Comparison of ENCODE assay signal across 8 cellular contexts in genomic region chrX:120310861-120311631, GRCh38. TPM values are rescaled to one million over a fixed set of nuclear protein-coding genes. Genes with fewer than 3 reads are reported as not detected.
DNase-seq lines count a peak whose midpoint lies in the region; ATAC-seq and TF ChIP-seq lines count a peak whose summit lies in the region.

Gene TMEM255A, minus strand, starts transcription at chrX:120311461. Its CDS starts 152 bp downstream, at chrX:120311309.

- H3K4me3 ChIP-seq in AG09309 (ENCODE audit: control insufficient read depth, low read depth, low read length) (peak within 1 kb of the TSS; percentile 4; the same call in 1 of the 2 replicates), WERI-Rb-1 (ENCODE audit: low read depth, low read length) (peak within 1 kb of the TSS; percentile 20)

- intact Hi-C loops in Right ventricle myocardium superior (cut with DNase I), result no loop called here

- peaks cover 78% of the 10 kb centered on the region for H3K27me3 Mint-ChIP-seq in progenitor cell of endocrine pancreas

- no peaks in the 10 kb centered on the region for H3K9me3 ChIP-seq in WERI-Rb-1 (ENCODE audit: severe bottlenecking)

- H3K4me3 Mint-ChIP-seq in progenitor cell of endocrine pancreas (ENCODE audit: low read depth), result peak within 1 kb of the TSS; percentile 61

- no peak within 1 kb of the TSS for H3K27ac Mint-ChIP-seq in progenitor cell of endocrine pancreas

- TF ChIP-seq CTCF in AG09309 (IDR thresholded peaks at IDR 0.05; ENCODE audit: control insufficient read depth, insufficient read depth, low read depth, low read length, missing control alignments), result no peak
- TF ChIP-seq CTCF in WERI-Rb-1 (IDR thresholded peaks at IDR 0.05; ENCODE audit: low read depth, low read length), result no peak
- TF ChIP-seq CTCF in progenitor cell of endocrine pancreas (IDR thresholded peaks at IDR 0.05; ENCODE audit: unreplicated experiment), result no peak

- no peak for DNase-seq in AG09309 (ENCODE audit: low read depth)
- peak; percentile 36 for DNase-seq in H4 (ENCODE audit: low spot score)
- peak; percentile 9 for DNase-seq in WERI-Rb-1
- peak; percentile 40 for DNase-seq in Right ventricle myocardium superior
- DNase-seq in progenitor cell of endocrine pancreas (ENCODE audit: low spot score, unreplicated experiment), result no peak
- no peak for DNase-seq in AML-193 (lab: John Stamatoyannopoulos, UW)
- no peak for DNase-seq in middle frontal gyrus (ENCODE audit: extremely low spot score, low spot score)

- peaks cover 89% of the 10 kb centered on the region for H3K27me3 ChIP-seq in WERI-Rb-1 (ENCODE audit: insufficient read depth, low read depth, severe bottlenecking)

- H3K36me3 ChIP-seq in WERI-Rb-1, result no peaks in the 10 kb centered on the region

- no peak within 1 kb of the TSS for H3K27ac ChIP-seq in WERI-Rb-1

- ATAC-seq in Right ventricle myocardium superior (ENCODE audit: poor library complexity) (peak; percentile 61), GM19463 (IDR thresholded peaks at IDR 0.05; ENCODE audit: unreplicated experiment) (no peak)

- peaks cover 6% of the 10 kb centered on the region for H3K9me3 Mint-ChIP-seq in progenitor cell of endocrine pancreas (ENCODE audit: low read depth)

- H3K36me3 Mint-ChIP-seq in progenitor cell of endocrine pancreas (ENCODE audit: insufficient read depth), result no peaks in the 10 kb centered on the region

- peaks cover 10% of the 10 kb centered on the region for H3K4me1 Mint-ChIP-seq in progenitor cell of endocrine pancreas (ENCODE audit: low read depth)

RNA-seq across cellular contexts. Expression of gene TMEM255A, which starts in this region (rescaled TPM):
- total RNA-seq in H4 (2014; rRNA removed; shearing (Covaris generic)), result 4.0 and 4.2 TPM in 2 replicates
- total RNA-seq in Right ventricle myocardium superior, result 1.1 TPM
- 0.46 and 0.51 TPM in 2 replicates for total RNA-seq in progenitor cell of endocrine pancreas

Comparison
In these comparisons a context has a peak if more than half of its experiments do, and no peak if none do; other contexts are left out.
1. DNase-seq: peak in H4 (single experiment), WERI-Rb-1 (single experiment) and Right ventricle myocardium superior (single experiment); none in AG09309 (single experiment), progenitor cell of endocrine pancreas (single experiment), AML-193 (0 of 2) and middle frontal gyrus (single experiment).